In genomic region chr19:5522106-5522505, GRCh38 we compare ENCODE assay signal across 2 cellular contexts.
TF ChIP-seq lines count a peak whose summit lies in the region.

No MANE protein-coding gene starts in this region.

TF ChIP-seq in GM23338, 12 proteins besides CTCF, POLR2A, EP300 and RAD21:
- TF ChIP-seq ZNF114 (CRISPR knock-in tag; IDR thresholded peaks at IDR 0.05) (no peak), STAT1 (IDR thresholded peaks at IDR 0.05; ENCODE audit: unreplicated experiment) (no peak), CREB1 (CRISPR knock-in tag; IDR thresholded peaks at IDR 0.05; ENCODE audit: low read depth) (no peak), ZNF331 (CRISPR knock-in tag; IDR thresholded peaks at IDR 0.05; ENCODE audit: low read depth) (no peak), POLR2AphosphoS5 (IDR thresholded peaks at IDR 0.05; ENCODE audit: low read depth) (no peak), REST (IDR thresholded peaks at IDR 0.05; ENCODE audit: unreplicated experiment) (no peak)
- TF ChIP-seq, protein P1, sequence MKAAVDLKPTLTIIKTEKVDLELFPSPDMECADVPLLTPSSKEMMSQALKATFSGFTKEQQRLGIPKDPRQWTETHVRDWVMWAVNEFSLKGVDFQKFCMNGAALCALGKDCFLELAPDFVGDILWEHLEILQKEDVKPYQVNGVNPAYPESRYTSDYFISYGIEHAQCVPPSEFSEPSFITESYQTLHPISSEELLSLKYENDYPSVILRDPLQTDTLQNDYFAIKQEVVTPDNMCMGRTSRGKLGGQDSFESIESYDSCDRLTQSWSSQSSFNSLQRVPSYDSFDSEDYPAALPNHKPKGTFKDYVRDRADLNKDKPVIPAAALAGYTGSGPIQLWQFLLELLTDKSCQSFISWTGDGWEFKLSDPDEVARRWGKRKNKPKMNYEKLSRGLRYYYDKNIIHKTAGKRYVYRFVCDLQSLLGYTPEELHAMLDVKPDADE (IDR thresholded peaks at IDR 0.05): no peak

TF ChIP-seq in H1, 55 proteins besides CTCF, POLR2A, EP300 and RAD21:
- TF ChIP-seq SAP30 (IDR thresholded peaks at IDR 0.05; ENCODE audit: insufficient read depth, insufficient replicate concordance, low read length): no peak
- no peak for TF ChIP-seq ATF3 (IDR thresholded peaks at IDR 0.05; ENCODE audit: insufficient read depth, low read depth, low read length)
- no peak for TF ChIP-seq CEBPB (IDR thresholded peaks at IDR 0.05; ENCODE audit: low read depth, low read length)
- no peak for TF ChIP-seq NANOG (IDR thresholded peaks at IDR 0.05; ENCODE audit: insufficient read depth, low read depth, low read length, poor library complexity, severe bottlenecking)
